8 cellular contexts compared by ENCODE assay signal in genomic region chr10:72354356-72355213, GRCh38. TPM values are rescaled to one million over a fixed set of nuclear protein-coding genes. Genes with fewer than 3 reads are reported as not detected.
DNase-seq lines count a peak whose midpoint lies in the region; ATAC-seq and TF ChIP-seq lines count a peak whose summit lies in the region.

DNAJB12 (minus strand) TSS chr10:72354919; CDS start chr10:72354897, 22 bp downstream.

- H3K27ac ChIP-seq in suprapubic skin: peak within 1 kb of the TSS; percentile 98

- no peak for TF ChIP-seq EP300 in suprapubic skin (IDR thresholded peaks at IDR 0.05)

- WGBS in suprapubic skin: under 1% methylated on average over 44 of the region's 74 CpGs

- H3K27me3 Mint-ChIP-seq in activated naive CD8-positive, alpha-beta T cell: no peaks in the 10 kb centered on the region

- peaks cover 9% of the 10 kb centered on the region for H3K36me3 Mint-ChIP-seq in activated naive CD8-positive, alpha-beta T cell

- TF ChIP-seq CTCF in GM10266 (IDR thresholded peaks at IDR 0.05; ENCODE audit: control insufficient read depth, insufficient read depth, low read depth, missing control alignments) (no peak), suprapubic skin (IDR thresholded peaks at IDR 0.05) (no peak)

- peaks cover 46% of the 10 kb centered on the region for H3K4me1 ChIP-seq in suprapubic skin

- no peaks in the 10 kb centered on the region for H3K9me3 ChIP-seq in suprapubic skin

- peak; percentile 54 to 77 for TF ChIP-seq POLR2A in suprapubic skin (IDR thresholded peaks at IDR 0.05)

- peak within 1 kb of the TSS; percentile 82 for H3K4me3 ChIP-seq in suprapubic skin

- H3K4me3 Mint-ChIP-seq in activated naive CD8-positive, alpha-beta T cell: peak within 1 kb of the TSS; percentile 97

- peaks cover 41% of the 10 kb centered on the region for H3K4me1 Mint-ChIP-seq in activated naive CD8-positive, alpha-beta T cell (ENCODE audit: low read depth)

- peak; percentile 75 for ATAC-seq in HG02642 (IDR thresholded peaks at IDR 0.05; ENCODE audit: poor library complexity, unreplicated experiment)

- no peaks in the 10 kb centered on the region for H3K27me3 ChIP-seq in suprapubic skin

- H3K9me3 Mint-ChIP-seq in activated naive CD8-positive, alpha-beta T cell (ENCODE audit: low read depth): no peaks in the 10 kb centered on the region

- peak within 1 kb of the TSS; percentile 98 for H3K27ac Mint-ChIP-seq in activated naive CD8-positive, alpha-beta T cell

- DNase-seq in GM10266 (ENCODE audit: extremely low spot score) (peak; percentile 93), NCI-H1105 treated with DMSO at 0.1 percent for 48 hours (lab: John Stamatoyannopoulos, UW) (peak; percentile 78), SKM-1 treated with dmso at 0.1 percent for 144 hours (lab: John Stamatoyannopoulos, UW; ENCODE audit: unreplicated experiment) (peak; percentile 80), glomerular visceral epithelial cell (ENCODE audit: extremely low spot score) (peak; percentile 97), occipital lobe (lab: John Stamatoyannopoulos, UW) (peak; percentile 90), suprapubic skin (ENCODE audit: low spot score in 2 of 2) (peak; percentile 93 to 94)

- H3K36me3 ChIP-seq in suprapubic skin: no peaks in the 10 kb centered on the region

RNA-seq across cellular contexts. Expression of gene DNAJB12, which starts in this region (rescaled TPM):
- total RNA-seq in occipital lobe (12.2 TPM), suprapubic skin (10 to 100 TPM; 44.0 to 61.8 (median 46.7) TPM)

Comparison
In these comparisons a context has a peak if more than half of its experiments do, and no peak if none do; other contexts are left out.
1. Peak in every context shown above with its lines: DNase-seq, ATAC-seq, H3K4me3 ChIP-seq and H3K27ac ChIP-seq.